16 cellular contexts compared by ENCODE assay signal in genomic region chr1:244296010-244296409, GRCh38.
A peak's percentile ranks its signal among the peaks of the same experiment; 100 is the strongest.
DNase-seq lines count a peak whose midpoint lies in the region; TF ChIP-seq lines count a peak whose summit lies in the region.
"Had no signal": no experiment of that assay in that cellular context is flagged by ENCODE, and none has a peak within 500 bp of the region (broad histone marks: within the 10 kb centered on the region; RNA-seq: fewer than 3 reads in every experiment).

No MANE protein-coding gene starts in this region.

- DNase-seq in CD1c-positive myeloid dendritic cell (ENCODE audit: extremely low spot score) (peak; percentile 32), mammary epithelial cell (no peak), hepatocyte (ENCODE audit: low spot score) (no peak), SK-N-DZ (ENCODE audit: low spot score) (no peak), BE2C (no peak), NCI-H526 (lab: John Stamatoyannopoulos, UW) (no peak), putamen (ENCODE audit: low spot score) (no peak)
- DNase-seq: GF-D8, NCI-H1436, NCI-H2029, NCI-H2171, NCI-H82, PC-3, SJCRH30 had no signal

- CTCF ChIA-PET in mammary epithelial cell (lab: Charles Lee; ENCODE audit: low non-redundant PET), result no interaction called here

- H3K27me3 ChIP-seq in mammary epithelial cell (ENCODE audit: insufficient read depth, low read length), result no peaks in the 10 kb centered on the region
- no peaks in the 10 kb centered on the region for H3K27me3 ChIP-seq in hepatocyte
- no peaks in the 10 kb centered on the region for H3K27me3 ChIP-seq in parathyroid adenoma (ENCODE audit: control insufficient read depth, insufficient read depth, low read length)
- H3K27me3 ChIP-seq in BE2C, result no peaks in the 10 kb centered on the region
- H3K27me3 ChIP-seq: BLaER1, SJCRH30 had no signal

- in situ Hi-C loops in mammary epithelial cell (cut with MboI; ENCODE audit: low sequenced_read_pairs in 2 of 2), result no loop called here

- dilution Hi-C loops in mammary epithelial cell (cut with HindIII; ENCODE audit: low sequenced_read_pairs), result no loop called here

- H3K4me2 ChIP-seq in mammary epithelial cell (ENCODE audit: insufficient read depth, low read depth, low read length), result no peak overlapping the region
- H3K4me2 ChIP-seq in hepatocyte, result no peak overlapping the region
- no peak overlapping the region for H3K4me2 ChIP-seq in parathyroid adenoma (ENCODE audit: low read length)
- H3K4me2 ChIP-seq: BLaER1 had no signal

- no TSS peak for BruUV-seq in mammary epithelial cell (replicated peaks; lab: Mats Ljungman, UMichigan)

- H3K9me3 ChIP-seq in mammary epithelial cell (replicated peaks; ENCODE audit: insufficient read depth, low read length), result no peaks in the 10 kb centered on the region
- no peaks in the 10 kb centered on the region for H3K9me3 ChIP-seq in hepatocyte (ENCODE audit: low read depth)
- no peaks in the 10 kb centered on the region for H3K9me3 ChIP-seq in parathyroid adenoma (ENCODE audit: control insufficient read depth, low read length)
- H3K9me3 ChIP-seq in BE2C, result no peaks in the 10 kb centered on the region
- H3K9me3 ChIP-seq: BLaER1, SJCRH30 had no signal

- H3K9me2 ChIP-seq in hepatocyte (replicated peaks; ENCODE audit: insufficient read depth), result no peaks in the 10 kb centered on the region

- H3K27ac ChIP-seq in mammary epithelial cell (ENCODE audit: insufficient read depth, low read depth, low read length) (no peak overlapping the region), hepatocyte (no peak overlapping the region), parathyroid adenoma (no peak overlapping the region)
- H3K27ac ChIP-seq: BLaER1, SJCRH30 had no signal

- H4K20me1 ChIP-seq in mammary epithelial cell (ENCODE audit: insufficient read depth, low read length), result no peaks in the 10 kb centered on the region
- H4K20me1 ChIP-seq in hepatocyte (ENCODE audit: insufficient read depth, poor library complexity, severe bottlenecking), result no peaks in the 10 kb centered on the region
- H4K20me1 ChIP-seq: BLaER1 had no signal

- intact Hi-C loops in mammary epithelial cell (cut with micrococcal nuclease), result no loop called here

- WGBS in mammary epithelial cell (ENCODE audit: low coverage, missing lambda C conversion rate), result 90% methylated on average over 7 of the region's 7 CpGs
- WGBS in hepatocyte (ENCODE audit: low lambda C conversion rate, missing lambda C conversion rate), result 81% methylated on average over 7 of the region's 7 CpGs

- no peak overlapping the region for H3K4me3 ChIP-seq in mammary epithelial cell (replicated peaks in 1 of 3; ENCODE audit: insufficient read depth in 1 of 3, low read depth in 2 of 3, low read length in 3 of 3)
- no peak overlapping the region for H3K4me3 ChIP-seq in hepatocyte
- H3K4me3 ChIP-seq in parathyroid adenoma (ENCODE audit: low read depth, low read length), result no peak overlapping the region
- H3K4me3 ChIP-seq in BE2C (ENCODE audit: low read depth, low read length), result no peak overlapping the region
- H3K4me3 ChIP-seq: BLaER1, SJCRH30 had no signal

- H3K4me1 ChIP-seq in mammary epithelial cell (ENCODE audit: insufficient read depth, low read length), result no peaks in the 10 kb centered on the region
- no peaks in the 10 kb centered on the region for H3K4me1 ChIP-seq in hepatocyte (ENCODE audit: insufficient read depth)
- no peaks in the 10 kb centered on the region for H3K4me1 ChIP-seq in parathyroid adenoma
- peaks cover 3% of the 10 kb centered on the region; the same call in 1 of the 2 replicates for H3K4me1 ChIP-seq in BE2C

- H3K79me2 ChIP-seq in mammary epithelial cell (ENCODE audit: insufficient read depth, low read length) (no peaks in the 10 kb centered on the region), hepatocyte (no peaks in the 10 kb centered on the region), parathyroid adenoma (no peaks in the 10 kb centered on the region)

- no peak overlapping the region for H3K9ac ChIP-seq in mammary epithelial cell (ENCODE audit: insufficient read depth, low read length)
- H3K9ac ChIP-seq in parathyroid adenoma, result no peak overlapping the region
- H3K9ac ChIP-seq: BLaER1 had no signal

- TF ChIP-seq CTCF in mammary epithelial cell (conservative IDR thresholded peaks at IDR 0.05 in 1 of 2, IDR thresholded peaks at IDR 0.05 in 1 of 2; ENCODE audit: extremely low read depth in 1 of 2, insufficient read depth in 1 of 2, low read depth in 1 of 2, low read length in 2 of 2) (no peak), hepatocyte (IDR thresholded peaks at IDR 0.05; ENCODE audit: poor library complexity) (no peak), parathyroid adenoma (IDR thresholded peaks at IDR 0.05) (no peak), BE2C (IDR thresholded peaks at IDR 0.05; ENCODE audit: low read depth, low read length) (no peak)

- H3K36me3 ChIP-seq in mammary epithelial cell (ENCODE audit: insufficient read depth, low read length), result no peaks in the 10 kb centered on the region
- no peaks in the 10 kb centered on the region for H3K36me3 ChIP-seq in hepatocyte (replicated peaks; ENCODE audit: insufficient read depth, low read depth)
- no peaks in the 10 kb centered on the region for H3K36me3 ChIP-seq in parathyroid adenoma (ENCODE audit: control insufficient read depth, insufficient read depth, low read length)
- H3K36me3 ChIP-seq in BE2C, result no peaks in the 10 kb centered on the region
- H3K36me3 ChIP-seq: BLaER1, SJCRH30 had no signal

- H2AFZ ChIP-seq in mammary epithelial cell (ENCODE audit: low read depth, low read length) (peak overlapping the region; percentile 37), hepatocyte (peak overlapping the region; percentile 3), parathyroid adenoma (peak overlapping the region; percentile 42)
